In the genomic region with DNA sequence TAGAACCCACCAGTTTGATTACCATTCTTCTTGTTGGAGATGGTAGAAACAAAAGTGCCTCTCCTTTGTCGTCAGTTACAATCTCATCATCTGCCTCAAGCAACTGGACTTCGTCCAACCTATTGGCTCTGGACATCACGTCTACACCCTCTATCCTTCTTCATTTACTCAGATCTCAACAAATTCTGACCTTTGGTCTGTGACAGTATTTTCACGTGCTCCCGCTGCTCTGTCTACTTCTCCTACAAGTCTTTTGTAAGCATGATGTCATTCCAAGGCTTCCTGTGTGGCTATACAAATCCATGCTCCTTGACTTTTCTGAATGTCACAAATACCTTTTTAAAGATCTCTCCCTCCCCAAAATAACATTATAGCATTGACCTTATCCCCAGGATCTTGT, we compare ENCODE assay signal across 30 cellular contexts. TPM values are rescaled to one million over a fixed set of nuclear protein-coding genes. Genes with fewer than 3 reads are reported as not detected.
A peak's percentile ranks its signal among the peaks of the same experiment; 100 is the strongest.
DNase-seq lines count a peak whose midpoint lies in the region; ATAC-seq, FAIRE-seq and TF ChIP-seq lines count a peak whose summit lies in the region.
"Had no signal": no experiment of that assay in that cellular context is flagged by ENCODE, and none has a peak within 500 bp of the region (broad histone marks: within the 10 kb centered on the region; RNA-seq: fewer than 3 reads in every experiment).

No MANE protein-coding gene starts in this region.

- H3K4me1 Mint-ChIP-seq in astrocyte (ENCODE audit: low read depth, unreplicated experiment), result no peaks in the 10 kb centered on the region
- H3K4me1 Mint-ChIP-seq: activated CD4-positive, alpha-beta T cell treated with anti-CD3 and anti-CD28 coated beads for 36 hours; nephron progenitor cell had no signal

- BruUV-seq in HepG2 (replicated peaks; lab: Mats Ljungman, UMichigan), result no TSS peak

- TF ChIP-seq RAD21 in HepG2 (CRISPR knock-in tag; IDR thresholded peaks at IDR 0.05), result no peak
- TF ChIP-seq RAD21 in SK-N-SH (IDR thresholded peaks at IDR 0.05; ENCODE audit: low read length), result no peak

- 18% methylated on average over 5 of the region's 5 CpGs for WGBS in HepG2 (ENCODE audit: low lambda C conversion rate)
- 56% methylated on average over 5 of the region's 5 CpGs for WGBS in right lobe of liver (ENCODE audit: insufficient coverage, low coverage, low lambda C conversion rate, missing lambda C conversion rate)
- 43% methylated on average over 5 of the region's 5 CpGs for WGBS in SK-N-SH (ENCODE audit: low lambda C conversion rate)

- FAIRE-seq in HepG2 (lab: Jason Lieb, UNC) (no peak), astrocyte (lab: Jason Lieb, UNC) (no peak), urothelium cell line (lab: Jason Lieb, UNC) (no peak)
- FAIRE-seq: endothelial cell of umbilical vein, GM12892 had no signal

- H3K27me3 Mint-ChIP-seq in astrocyte (ENCODE audit: low read depth, unreplicated experiment), result peaks cover 3% of the 10 kb centered on the region
- H3K27me3 Mint-ChIP-seq: activated CD4-positive, alpha-beta T cell treated with anti-CD3 and anti-CD28 coated beads for 36 hours had no signal

- no peaks in the 10 kb centered on the region for H3K36me3 Mint-ChIP-seq in astrocyte (ENCODE audit: low read depth, unreplicated experiment)

- intact Hi-C loops in HepG2 (cut with micrococcal nuclease; ENCODE audit: unreplicated experiment) (no loop called here), right lobe of liver (cut with DNase I) (no loop called here), left ventricle myocardium superior (cut with micrococcal nuclease) (no loop called here)

- no peaks in the 10 kb centered on the region for H3K9me2 ChIP-seq in SK-N-SH

- H3K79me2 ChIP-seq in HepG2 (ENCODE audit: insufficient read depth, low read length) (no peaks in the 10 kb centered on the region), astrocyte (ENCODE audit: insufficient read depth, low read length) (no peaks in the 10 kb centered on the region), SK-N-SH (ENCODE audit: insufficient read depth) (no peaks in the 10 kb centered on the region)

- no peaks in the 10 kb centered on the region for H3K36me3 ChIP-seq in HepG2 (replicated peaks in 1 of 2; ENCODE audit: control insufficient read depth in 1 of 2, insufficient read depth in 2 of 2, low read length in 2 of 2)
- no peaks in the 10 kb centered on the region for H3K36me3 ChIP-seq in right lobe of liver
- no peaks in the 10 kb centered on the region for H3K36me3 ChIP-seq in astrocyte (ENCODE audit: insufficient read depth, low read length)
- H3K36me3 ChIP-seq in SK-N-SH (replicated peaks in 1 of 2; ENCODE audit: control insufficient read depth in 1 of 2, insufficient read depth in 2 of 2, low read length in 1 of 2), result no peaks in the 10 kb centered on the region
- H3K36me3 ChIP-seq: BE2C, HAP-1, thoracic aorta had no signal

- H3K27me3 ChIP-seq in HepG2 (ENCODE audit: control insufficient read depth in 1 of 2, insufficient read depth in 2 of 2, low read length in 2 of 2), result no peaks in the 10 kb centered on the region
- H3K27me3 ChIP-seq in right lobe of liver, result no peaks in the 10 kb centered on the region
- H3K27me3 ChIP-seq in astrocyte (ENCODE audit: insufficient read depth, low read length), result no peaks in the 10 kb centered on the region
- no peaks in the 10 kb centered on the region for H3K27me3 ChIP-seq in SK-N-SH (ENCODE audit: insufficient read depth)
- H3K27me3 ChIP-seq: BE2C had no signal

- no peak for TF ChIP-seq CTCF in HepG2 (CRISPR knock-in tag; IDR thresholded peaks at IDR 0.05)
- TF ChIP-seq CTCF in right lobe of liver (IDR thresholded peaks at IDR 0.05), result no peak
- TF ChIP-seq CTCF in astrocyte (IDR thresholded peaks at IDR 0.05; ENCODE audit: insufficient read depth, low read depth, low read length), result no peak
- TF ChIP-seq CTCF in SK-N-SH (IDR thresholded peaks at IDR 0.05), result no peak

- H2AFZ ChIP-seq in HepG2 (ENCODE audit: low read length) (no peak overlapping the region), astrocyte (ENCODE audit: low read depth, low read length) (no peak overlapping the region), SK-N-SH (ENCODE audit: low read depth) (no peak overlapping the region)
- H2AFZ ChIP-seq: PC-9 had no signal

- H3K9me3 Mint-ChIP-seq in astrocyte (ENCODE audit: unreplicated experiment), result no peaks in the 10 kb centered on the region
- H3K9me3 Mint-ChIP-seq: nephron progenitor cell had no signal

- H4K20me1 ChIP-seq in HepG2 (ENCODE audit: insufficient read depth, low read length) (no peaks in the 10 kb centered on the region), astrocyte (ENCODE audit: insufficient read depth, low read length) (no peaks in the 10 kb centered on the region), SK-N-SH (ENCODE audit: insufficient read depth) (no peaks in the 10 kb centered on the region)

- H3K27ac ChIP-seq in HepG2 (ENCODE audit: extremely low read length, insufficient read depth, low read length) (no peak overlapping the region), right lobe of liver (no peak overlapping the region), astrocyte (ENCODE audit: low read depth, low read length) (no peak overlapping the region), SK-N-SH (ENCODE audit: low read depth in 2 of 2, low read length in 1 of 2) (no peak overlapping the region)
- H3K27ac ChIP-seq: PC-9, VCaP had no signal

- H3K4me3 ChIP-seq in HepG2 (replicated peaks in 1 of 3; ENCODE audit: insufficient read depth in 1 of 3, low read depth in 2 of 3, low read length in 3 of 3) (no peak overlapping the region), right lobe of liver (no peak overlapping the region), astrocyte (ENCODE audit: insufficient read depth, low read depth, low read length) (no peak overlapping the region), SK-N-SH (ENCODE audit: low read depth in 2 of 2, low read length in 1 of 2) (no peak overlapping the region)
- H3K4me3 ChIP-seq: HAP-1, lung, PC-9, smooth muscle cell, thoracic aorta had no signal

- DNase-seq in HepG2 (ENCODE audit: low spot score), result no peak
- no peak for DNase-seq in right lobe of liver
- no peak for DNase-seq in astrocyte (ENCODE audit: low read depth)
- no peak for DNase-seq in left ventricle myocardium superior
- no peak for DNase-seq in urothelium cell line (ENCODE audit: low spot score)
- DNase-seq in activated gamma-delta T cell treated with Interleukin-2 at 50 U/mL for 16 hours, result no peak
- no peak for DNase-seq in SK-N-SH
- DNase-seq: activated CD4-positive, alpha-beta T cell treated with anti-CD3 and anti-CD28 coated beads for 36 hours; activated CD8-positive, alpha-beta T cell treated with anti-CD3 and anti-CD28 coated beads, Interleukin-2, amount 10 ng/mL, durations not matched to agents 7 days and 5 days; activated naive CD4-positive, alpha-beta T cell treated with anti-CD3 and anti-CD28 coated beads, Interleukin-2, amount 50 U/mL, for 16 hours; BE2C; DMS153; head of caudate nucleus; Kasumi-1; NCI-H1436; NCI-H2081; NCI-H526; nephron progenitor cell; PC-9; stimulated activated naive CD4-positive, alpha-beta T cell; T1000 had no signal

- H3K4me3 Mint-ChIP-seq in astrocyte (ENCODE audit: unreplicated experiment), result no peak overlapping the region
- H3K4me3 Mint-ChIP-seq: activated CD4-positive, alpha-beta T cell treated with anti-CD3 and anti-CD28 coated beads for 36 hours; activated CD8-positive, alpha-beta T cell treated with anti-CD3 and anti-CD28 coated beads, Interleukin-2, amount 10 ng/mL, durations not matched to agents 7 days and 5 days; nephron progenitor cell had no signal

- H3F3A ChIP-seq in SK-N-SH (replicated peaks; ENCODE audit: insufficient read depth), result no peaks in the 10 kb centered on the region

- POLR2A ChIA-PET in HepG2 (lab: Yijun Ruan, JAX) (no interaction called here), SK-N-SH (lab: Yijun Ruan, JAX) (no interaction called here)

- no peak overlapping the region for H3K27ac Mint-ChIP-seq in astrocyte (ENCODE audit: unreplicated experiment)
- H3K27ac Mint-ChIP-seq: activated CD4-positive, alpha-beta T cell treated with anti-CD3 and anti-CD28 coated beads for 36 hours; activated CD8-positive, alpha-beta T cell treated with anti-CD3 and anti-CD28 coated beads, Interleukin-2, amount 10 ng/mL, durations not matched to agents 7 days and 5 days; nephron progenitor cell had no signal

- no peaks in the 10 kb centered on the region for H3K4me1 ChIP-seq in HepG2 (ENCODE audit: insufficient read depth, low read length)
- H3K4me1 ChIP-seq in right lobe of liver, result no peaks in the 10 kb centered on the region
- H3K4me1 ChIP-seq in astrocyte (ENCODE audit: insufficient read depth, low read length), result peaks cover 4% of the 10 kb centered on the region
- H3K4me1 ChIP-seq in SK-N-SH (ENCODE audit: control insufficient read depth in 1 of 2, insufficient read depth in 2 of 2, low read depth in 1 of 2, low read length in 1 of 2), result no peaks in the 10 kb centered on the region
- H3K4me1 ChIP-seq: BE2C, HAP-1 had no signal

- H3K9me3 ChIP-seq in HepG2 (ENCODE audit: low read length) (peaks cover 19% of the 10 kb centered on the region; the same call in 1 of the 2 replicates), right lobe of liver (no peaks in the 10 kb centered on the region), astrocyte (ENCODE audit: insufficient read depth, low read depth, low read length) (no peaks in the 10 kb centered on the region), SK-N-SH (no peaks in the 10 kb centered on the region)
- H3K9me3 ChIP-seq: BE2C, HAP-1, thoracic aorta had no signal

- in situ Hi-C loops in HepG2 (cut with HindIII; ENCODE audit: extremely low pct_ligation_motif_present, low pct_unique_long_range_greater_than_20kb), result no loop called here

- no peak for TF ChIP-seq EP300 in HepG2 (IDR thresholded peaks at IDR 0.05; ENCODE audit: low read depth in 2 of 2, low read length in 2 of 2)
- TF ChIP-seq EP300 in HepG2 (CRISPR knock-in tag; IDR thresholded peaks at IDR 0.05; ENCODE audit: borderline replicate concordance), result no peak
- TF ChIP-seq EP300 in SK-N-SH (IDR thresholded peaks at IDR 0.05; ENCODE audit: borderline replicate concordance in 1 of 2, low read depth in 1 of 2, low read length in 1 of 2), result no peak

- H3K4me2 ChIP-seq in HepG2 (ENCODE audit: low read depth, low read length), result no peak overlapping the region
- no peak overlapping the region for H3K4me2 ChIP-seq in astrocyte (ENCODE audit: low read length)
- no peak overlapping the region for H3K4me2 ChIP-seq in SK-N-SH
- H3K4me2 ChIP-seq: PC-9, smooth muscle cell had no signal

- CTCF ChIA-PET in HepG2 (lab: Yijun Ruan, JAX; ENCODE audit: low intra/inter-chr PET ratio, low total read pairs) (no interaction called here), SK-N-SH (lab: Yijun Ruan, JAX) (no interaction called here)

- ATAC-seq in HepG2, result no peak
- ATAC-seq in right lobe of liver, result no peak
- peak; percentile 19 for ATAC-seq in left ventricle myocardium superior
- no peak for ATAC-seq in GM21447 (IDR thresholded peaks at IDR 0.05; ENCODE audit: unreplicated experiment)
- ATAC-seq: activated CD4-positive, alpha-beta T cell treated with anti-CD3 and anti-CD28 coated beads for 36 hours; activated CD8-positive, alpha-beta T cell treated with anti-CD3 and anti-CD28 coated beads, Interleukin-2, amount 10 ng/mL, durations not matched to agents 7 days and 5 days had no signal

- H3K9ac ChIP-seq in HepG2 (ENCODE audit: insufficient read depth, low read depth, low read length) (no peak overlapping the region), astrocyte (ENCODE audit: low read length) (peak overlapping the region; percentile 12), SK-N-SH (no peak overlapping the region)

- no peak for TF ChIP-seq POLR2A in HepG2 (IDR thresholded peaks at IDR 0.05; ENCODE audit: insufficient read depth in 1 of 2, low read depth in 2 of 2, low read length in 2 of 2)
- no peak for TF ChIP-seq POLR2A in right lobe of liver (IDR thresholded peaks at IDR 0.05)

RNA-seq across cellular contexts. Expression of a gene that starts 43.0 kb away (rescaled TPM):
- 0.18 TPM in 2 replicates for total RNA-seq in HepG2 (2016; rRNA removed; fragmentation: Illumina TruSeq; extraction: Trizol)
- 0.18 TPM in 1 of 2 replicates, not detected in the other for total RNA-seq in HepG2 (2016; cell fraction: cytosol; rRNA removed; fragmentation: Illumina TruSeq; extraction: Trizol; ENCODE audit: low read depth)
- 0.19 and 0.22 TPM in 2 replicates for total RNA-seq in HepG2 (2016; cell fraction: insoluble cytoplasmic fraction; rRNA removed; fragmentation: Illumina TruSeq; extraction: Trizol)
- total RNA-seq in HepG2 (2016; cell fraction: membrane; rRNA removed; fragmentation: Illumina TruSeq; extraction: Trizol), result 0.19 and 0.38 TPM in 2 replicates
- total RNA-seq in HepG2 (2016; cell fraction: nucleus; rRNA removed; fragmentation: Illumina TruSeq; extraction: Trizol), result not detected in 2 replicates
- 0.08 and 0.15 TPM in 2 replicates for polyA plus RNA-seq in HepG2 (2011; rRNA removed)
- polyA plus RNA-seq in HepG2 (2011; cell fraction: cytosol; rRNA removed), result 0.07 and 0.21 TPM in 2 replicates
- polyA plus RNA-seq in HepG2 (2011; cell fraction: nucleus; rRNA removed), result 0.37 TPM in 1 of 2 replicates, not detected in the other
- polyA plus RNA-seq in HepG2 (2012), result 0.20 and 0.21 TPM in 2 replicates
- 0.18 and 0.26 TPM in 2 replicates for polyA plus RNA-seq in HepG2 (2016; cell fraction: cytosol; fragmentation: Illumina TruSeq; extraction: Trizol; ENCODE audit: low read depth)
- polyA plus RNA-seq in HepG2 (2016; cell fraction: insoluble cytoplasmic fraction; fragmentation: Illumina TruSeq; extraction: Trizol; ENCODE audit: low read depth), result 0.23 TPM in 2 replicates
- 0.17 and 0.21 TPM in 2 replicates for polyA plus RNA-seq in HepG2 (2016; cell fraction: membrane; fragmentation: Illumina TruSeq; extraction: Trizol; ENCODE audit: low read depth)
- polyA plus RNA-seq in HepG2 (2016; cell fraction: nucleus; fragmentation: Illumina TruSeq; extraction: Trizol; ENCODE audit: insufficient read depth, low read depth), result 0.25 TPM in 1 of 2 replicates, not detected in the other
- not detected in 2 replicates for polyA minus RNA-seq in HepG2 (2011; rRNA and poly(A)+ RNA removed; ENCODE audit: low replicate concordance)
- not detected in 2 replicates for polyA minus RNA-seq in HepG2 (2011; cell fraction: cytosol; rRNA and poly(A)+ RNA removed)
- polyA minus RNA-seq in HepG2 (2011; cell fraction: nucleus; rRNA and poly(A)+ RNA removed), result not detected in 2 replicates
- total RNA-seq in right lobe of liver, result 10 to 100 TPM; 28.5 to 95.4 (median 65.3) TPM
- 10.7 and 13.6 TPM in 2 replicates for total RNA-seq in astrocyte
- total RNA-seq in left ventricle myocardium superior, result 8.0 TPM
- 0.06 and 0.16 TPM in 2 replicates for polyA plus RNA-seq in SK-N-SH (2012; rRNA removed)
- polyA plus RNA-seq in SK-N-SH (2012; cell fraction: cytosol; rRNA removed), result 0.14 and 0.18 TPM in 2 replicates
- polyA plus RNA-seq in SK-N-SH (2012; cell fraction: nucleus; rRNA removed), result 0.06 and 0.18 TPM in 2 replicates
- total RNA-seq: activated CD4-positive, alpha-beta T cell treated with anti-CD3 and anti-CD28 coated beads for 36 hours; activated CD8-positive, alpha-beta T cell treated with anti-CD3 and anti-CD28 coated beads, Interleukin-2, amount 10 ng/mL, durations not matched to agents 7 days and 5 days; endothelial cell of umbilical vein; G401; PC-9 had no signal
- polyA plus RNA-seq: endothelial cell of umbilical vein had no signal
